8 cellular contexts compared by ENCODE assay signal in the genomic region with DNA sequence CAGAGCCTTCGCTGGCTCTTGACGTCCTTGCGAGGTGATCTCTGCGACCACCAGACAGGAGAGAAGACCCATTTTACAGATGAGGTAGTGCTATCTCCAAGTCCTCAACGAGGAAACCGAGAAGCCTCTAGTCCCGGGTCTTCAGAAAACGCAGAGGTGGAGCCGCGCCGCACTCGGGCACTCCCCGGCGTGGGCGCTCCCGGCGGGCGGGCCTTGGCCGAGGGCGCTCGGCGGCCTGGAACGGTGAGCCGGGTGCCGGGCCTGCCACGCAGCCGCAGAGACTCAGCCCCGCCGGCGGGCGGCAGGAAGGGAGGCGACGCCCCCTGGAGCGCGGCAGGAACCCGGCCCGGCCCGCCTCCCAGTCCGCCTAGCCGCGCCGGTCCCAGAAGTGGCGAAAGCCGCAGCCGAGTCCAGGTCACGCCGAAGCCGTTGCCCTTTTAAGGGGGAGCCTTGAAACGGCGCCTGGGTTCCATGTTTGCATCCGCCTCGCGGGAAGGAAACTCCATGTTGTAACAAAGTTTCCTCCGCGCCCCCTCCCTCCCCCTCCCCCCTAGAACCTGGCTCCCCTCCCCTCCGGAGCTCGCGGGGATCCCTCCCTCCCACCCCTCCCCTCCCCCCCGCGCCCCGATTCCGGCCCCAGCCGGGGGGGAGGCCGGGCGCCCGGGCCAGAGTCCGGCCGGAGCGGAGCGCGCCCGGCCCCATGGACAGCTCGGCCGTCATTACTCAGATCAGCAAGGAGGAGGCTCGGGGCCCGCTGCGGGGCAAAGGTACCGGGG. TPM values are rescaled to one million over a fixed set of nuclear protein-coding genes. Genes with fewer than 3 reads are reported as not detected.
DNase-seq lines count a peak whose midpoint lies in the region; ATAC-seq, FAIRE-seq and TF ChIP-seq lines count a peak whose summit lies in the region.

A gene with protein sequence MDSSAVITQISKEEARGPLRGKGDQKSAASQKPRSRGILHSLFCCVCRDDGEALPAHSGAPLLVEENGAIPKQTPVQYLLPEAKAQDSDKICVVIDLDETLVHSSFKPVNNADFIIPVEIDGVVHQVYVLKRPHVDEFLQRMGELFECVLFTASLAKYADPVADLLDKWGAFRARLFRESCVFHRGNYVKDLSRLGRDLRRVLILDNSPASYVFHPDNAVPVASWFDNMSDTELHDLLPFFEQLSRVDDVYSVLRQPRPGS (plus strand): TSS at position 478 of the 776 bp plus-strand sequence. CDS start 223 bp downstream, at position 701.

- peak; percentile 88 to 94 (median 91) for DNase-seq in CD8-positive, alpha-beta memory T cell
- DNase-seq in GM20000 (ENCODE audit: low spot score) (peak; percentile 94), HT1080 (ENCODE audit: low read depth) (peak; percentile 94), NOMO-1 treated with dmso at 0.1 percent for 144 hours (lab: John Stamatoyannopoulos, UW; ENCODE audit: unreplicated experiment) (peak; percentile 89), H1 (ENCODE audit: low read depth in 1 of 2, low spot score in 2 of 2) (peak; percentile 76 to 97), mesendoderm (peak; percentile 98)
- DNase-seq in activated CD8-positive, alpha-beta memory T cell treated with anti-CD3 and anti-CD28 coated beads, Interleukin-2, amount 10 ng/mL, durations not matched to agents 7 days and 5 days, result peak; percentile 97
- peak; percentile 86 for DNase-seq in stimulated activated CD8-positive, alpha-beta memory T cell treated with anti-CD3 and anti-CD28 coated beads, Interleukin-15, amount 100 ng/mL, for 1 hour (ENCODE audit: low read depth)

- H3K9ac ChIP-seq in H1 (replicated peaks in 1 of 4; ENCODE audit: extremely low read depth in 1 of 4, low read depth in 3 of 4, low read length in 3 of 4), result peak within 1 kb of the TSS in 1 of 4 experiments; percentile 41; a peak in 1 of 7 replicates
- H3K9ac ChIP-seq in mesendoderm (ENCODE audit: low read length), result peak within 1 kb of the TSS; percentile 83

- no peak within 1 kb of the TSS for H3K14ac ChIP-seq in H1 (ENCODE audit: insufficient read length)

- H2AK5ac ChIP-seq in H1 (ENCODE audit: low read depth, low read length) (no peak within 1 kb of the TSS), mesendoderm (ENCODE audit: low read length) (no peak within 1 kb of the TSS)

- no peaks in the 10 kb centered on the region for H3K9me3 Mint-ChIP-seq in CD8-positive, alpha-beta memory T cell
- no peaks in the 10 kb centered on the region for H3K9me3 Mint-ChIP-seq in activated CD8-positive, alpha-beta memory T cell treated with anti-CD3 and anti-CD28 coated beads, Interleukin-2, amount 10 ng/mL, durations not matched to agents 7 days and 5 days (ENCODE audit: low read depth)

- peak in 1 of 2 experiments; percentile 74; a peak in 1 of 3 replicates for TF ChIP-seq EP300 in H1 (IDR thresholded peaks at IDR 0.05; ENCODE audit: borderline replicate concordance in 1 of 2, low read depth in 2 of 2, low read length in 2 of 2)

- no peak for FAIRE-seq in H1 (lab: Jason Lieb, UNC)

- no peaks in the 10 kb centered on the region for H3K79me1 ChIP-seq in H1 (ENCODE audit: low read depth, low read length)
- H3K79me1 ChIP-seq in mesendoderm (ENCODE audit: low read length), result peaks cover 5% of the 10 kb centered on the region

- WGBS in H1 (ENCODE audit: extremely low coverage in 1 of 2, insufficient coverage in 1 of 2, insufficient read length in 1 of 2, insufficient replicate concordance in 2 of 2, low coverage in 1 of 2, low lambda C conversion rate in 2 of 2, missing lambda C conversion rate in 1 of 2), 2 experiments, result 1% methylated on average over 47 of the region's 78 CpGs; no CpG with 5 or more reads in 1 of the 2 experiments
- WGBS in mesendoderm (ENCODE audit: extremely low coverage, insufficient coverage, low lambda C conversion rate), result no CpG with 5 or more reads among the region's 78 CpGs

- H3K79me2 ChIP-seq in H1 (ENCODE audit: control insufficient read depth in 1 of 2, insufficient read depth in 2 of 2, low read length in 2 of 2), result no peaks in the 10 kb centered on the region
- peaks cover 5% of the 10 kb centered on the region for H3K79me2 ChIP-seq in mesendoderm (ENCODE audit: control insufficient read depth, insufficient read depth, low read length)

- no peak for TF ChIP-seq RAD21 in H1 (IDR thresholded peaks at IDR 0.05 in 1 of 2, conservative IDR thresholded peaks at IDR 0.05 in 1 of 2; ENCODE audit: low read depth in 2 of 2, low read length in 2 of 2)

- TF ChIP-seq CTCF in GM20000 (IDR thresholded peaks at IDR 0.05; ENCODE audit: extremely low read depth, missing control alignments), result no peak
- TF ChIP-seq CTCF in H1 (IDR thresholded peaks at IDR 0.05; ENCODE audit: control extremely low read depth in 1 of 3, insufficient read depth in 1 of 3, low read depth in 1 of 3, low read length in 3 of 3), result no peak

- no peak for TF ChIP-seq POLR2A in H1 (IDR thresholded peaks at IDR 0.05; ENCODE audit: control extremely low read depth in 1 of 2, low read depth in 2 of 2, low read length in 2 of 2)

- POLR2A ChIA-PET in CD8-positive, alpha-beta memory T cell (lab: Charles Lee), result interaction anchor here (1.1 kb wide), 1 partner anchor 98 kb away, joined by 3 read pairs; no protein-coding TSS in a partner anchor
- POLR2A ChIA-PET in H1 (lab: Charles Lee; ENCODE audit: partially characterized antibody), result interaction anchor here (1.1 kb wide), 1 partner anchor 78 kb away, joined by 3 read pairs; no protein-coding TSS in a partner anchor

- CTCF ChIA-PET in CD8-positive, alpha-beta memory T cell (lab: Charles Lee), result interaction anchor here (0.8 to 2.9 kb wide), 2 partner anchors 108 to 113 kb away, joined by 3 to 16 read pairs; a partner anchor contains a TSS
- CTCF ChIA-PET in activated CD8-positive, alpha-beta memory T cell treated with anti-CD3 and anti-CD28 coated beads, Interleukin-2, amount 10 ng/mL, durations not matched to agents 7 days and 5 days (lab: Charles Lee), result interaction anchor here (0.9 to 1.5 kb wide), 5 partner anchors 98 to 171 kb away, joined by 3 to 6 read pairs (median 3); no protein-coding TSS in a partner anchor
- CTCF ChIA-PET in H1 (lab: Charles Lee; ENCODE audit: partially characterized antibody), result interaction anchor here (0.6 to 2.7 kb wide), 6 partner anchors 55 to 128 kb away, joined by 3 to 8 read pairs (median 3); no protein-coding TSS in a partner anchor

- H3K4me3 ChIP-seq in CD8-positive, alpha-beta memory T cell (ENCODE audit: low read length), result peak within 1 kb of the TSS; percentile 63
- H3K4me3 ChIP-seq in H1 (ENCODE audit: extremely low read depth in 1 of 4, insufficient read depth in 2 of 4, low read depth in 3 of 4, low read length in 4 of 4) (peak within 1 kb of the TSS; percentile 50 to 82 (median 56)), mesendoderm (ENCODE audit: low read length) (peak within 1 kb of the TSS; percentile 67)

- H3K27ac Mint-ChIP-seq in CD8-positive, alpha-beta memory T cell, result peak within 1 kb of the TSS; percentile 89 to 100 (median 95)
- peak within 1 kb of the TSS; percentile 91 for H3K27ac Mint-ChIP-seq in activated CD8-positive, alpha-beta memory T cell treated with anti-CD3 and anti-CD28 coated beads, Interleukin-2, amount 10 ng/mL, durations not matched to agents 7 days and 5 days

- peak within 1 kb of the TSS; percentile 49 for H4K91ac ChIP-seq in H1 (replicated peaks; ENCODE audit: insufficient read length, low read length)

- peaks cover 42% of the 10 kb centered on the region for H3K4me1 ChIP-seq in CD8-positive, alpha-beta memory T cell (ENCODE audit: insufficient read depth, low read length)
- peaks cover 0 to 35% (median 24%) of the 10 kb centered on the region in 4 experiments; a peak in 6 of 7 replicates for H3K4me1 ChIP-seq in H1 (replicated peaks in 1 of 4; ENCODE audit: control insufficient read depth in 3 of 4, insufficient read depth in 4 of 4, low read length in 3 of 4)
- H3K4me1 ChIP-seq in mesendoderm (ENCODE audit: control insufficient read depth, low read depth, low read length), result peaks cover 9% of the 10 kb centered on the region

- H2BK20ac ChIP-seq in H1 (ENCODE audit: low read length), result no peak within 1 kb of the TSS

- no peak within 1 kb of the TSS for H2AFZ ChIP-seq in H1 (ENCODE audit: low read length)

- no peaks in the 10 kb centered on the region for H3K27me3 ChIP-seq in CD8-positive, alpha-beta memory T cell (ENCODE audit: insufficient read depth, low read length, poor library complexity, severe bottlenecking)
- H3K27me3 ChIP-seq in H1 (replicated peaks in 1 of 4; ENCODE audit: control insufficient read depth in 3 of 4, extremely low read depth in 1 of 4, insufficient read depth in 3 of 4, low read length in 3 of 4) (peaks cover 22 to 34% (median 31%) of the 10 kb centered on the region in 4 experiments), mesendoderm (ENCODE audit: insufficient read depth, low read length, poor library complexity) (no peaks in the 10 kb centered on the region)

- H3K23ac ChIP-seq in H1 (ENCODE audit: insufficient read length) (no peak within 1 kb of the TSS), mesendoderm (ENCODE audit: low read length) (no peak within 1 kb of the TSS)

- H2BK12ac ChIP-seq in H1 (ENCODE audit: low read depth, low read length), result peak within 1 kb of the TSS; percentile 75; the same call in 1 of the 2 replicates

- peak within 1 kb of the TSS; percentile 60 for H2BK120ac ChIP-seq in H1 (replicated peaks; ENCODE audit: low read depth, low read length)
- peak within 1 kb of the TSS; percentile 78 for H2BK120ac ChIP-seq in mesendoderm (ENCODE audit: low read depth, low read length)

- peak within 1 kb of the TSS; percentile 73 for H3K56ac ChIP-seq in H1 (replicated peaks; ENCODE audit: insufficient read length, low read depth, low read length)
- H3K56ac ChIP-seq in mesendoderm (ENCODE audit: low read length), result peak within 1 kb of the TSS; percentile 95

- H2BK15ac ChIP-seq in H1 (ENCODE audit: low read length), result peak within 1 kb of the TSS; percentile 72; the same call in 1 of the 2 replicates
- peak within 1 kb of the TSS; percentile 41 for H2BK15ac ChIP-seq in mesendoderm (replicated peaks; ENCODE audit: low read depth)

- no peaks in the 10 kb centered on the region for H3K9me3 ChIP-seq in CD8-positive, alpha-beta memory T cell (ENCODE audit: low read length)
- no peaks in the 10 kb centered on the region for H3K9me3 ChIP-seq in H1 (ENCODE audit: insufficient read depth in 2 of 2, low read depth in 1 of 2, low read length in 1 of 2)

- H3K27me3 Mint-ChIP-seq in CD8-positive, alpha-beta memory T cell, result peaks cover 0 to 7% of the 10 kb centered on the region in 2 donors
- H3K27me3 Mint-ChIP-seq in activated CD8-positive, alpha-beta memory T cell treated with anti-CD3 and anti-CD28 coated beads, Interleukin-2, amount 10 ng/mL, durations not matched to agents 7 days and 5 days, result no peaks in the 10 kb centered on the region

- H4K8ac ChIP-seq in H1 (ENCODE audit: extremely low read depth, insufficient read depth, low read length) (peak within 1 kb of the TSS; percentile 58; the same call in 1 of the 2 replicates), mesendoderm (ENCODE audit: low read depth, low read length) (peak within 1 kb of the TSS; percentile 70)

- peak within 1 kb of the TSS; percentile 84 to 85 for H3K4me2 ChIP-seq in H1 (ENCODE audit: insufficient read depth in 1 of 2, low read depth in 2 of 2, low read length in 2 of 2)
- peak within 1 kb of the TSS; percentile 92 for H3K4me2 ChIP-seq in mesendoderm (ENCODE audit: low read length)

- peak within 1 kb of the TSS; percentile 92 to 99 (median 93) for H3K4me3 Mint-ChIP-seq in CD8-positive, alpha-beta memory T cell
- H3K4me3 Mint-ChIP-seq in activated CD8-positive, alpha-beta memory T cell treated with anti-CD3 and anti-CD28 coated beads, Interleukin-2, amount 10 ng/mL, durations not matched to agents 7 days and 5 days, result peak within 1 kb of the TSS; percentile 87

- H3K18ac ChIP-seq in H1 (ENCODE audit: extremely low read depth, low read length) (peak within 1 kb of the TSS; percentile 93), mesendoderm (ENCODE audit: low read length) (peak within 1 kb of the TSS; percentile 98)

- peak; percentile 34 for ATAC-seq in activated CD8-positive, alpha-beta memory T cell treated with anti-CD3 and anti-CD28 coated beads, Interleukin-2, amount 10 ng/mL, durations not matched to agents 7 days and 5 days

- peaks cover 52 to 73% (median 53%) of the 10 kb centered on the region in 3 donors for H3K4me1 Mint-ChIP-seq in CD8-positive, alpha-beta memory T cell
- peaks cover 54% of the 10 kb centered on the region for H3K4me1 Mint-ChIP-seq in activated CD8-positive, alpha-beta memory T cell treated with anti-CD3 and anti-CD28 coated beads, Interleukin-2, amount 10 ng/mL, durations not matched to agents 7 days and 5 days

- peaks cover 0 to 2% of the 10 kb centered on the region in 2 experiments for H4K20me1 ChIP-seq in H1 (replicated peaks in 1 of 2; ENCODE audit: control insufficient read depth in 1 of 2, insufficient read depth in 2 of 2, low read length in 2 of 2)

- peak within 1 kb of the TSS; percentile 92 for H3K27ac ChIP-seq in CD8-positive, alpha-beta memory T cell (ENCODE audit: low read depth, low read length)
- H3K27ac ChIP-seq in H1 (ENCODE audit: low read depth, low read length), result no peak within 1 kb of the TSS
- H3K27ac ChIP-seq in mesendoderm (ENCODE audit: low read depth, low read length), result peak within 1 kb of the TSS; percentile 68

- H3K23me2 ChIP-seq in H1 (ENCODE audit: low read depth, low read length), result peaks cover 26% of the 10 kb centered on the region; the same call in 1 of the 2 replicates

- no peak within 1 kb of the TSS for H3K4ac ChIP-seq in H1 (replicated peaks; ENCODE audit: insufficient read length, low read depth, low read length)
- peak within 1 kb of the TSS; percentile 97 for H3K4ac ChIP-seq in mesendoderm (ENCODE audit: low read depth, low read length)

- H3K36me3 ChIP-seq in CD8-positive, alpha-beta memory T cell (ENCODE audit: insufficient read depth, low read length), result peaks cover 10% of the 10 kb centered on the region
- H3K36me3 ChIP-seq in H1 (ENCODE audit: control insufficient read depth in 2 of 4, insufficient read depth in 4 of 4, low read length in 3 of 4) (peaks cover 0 to 10% (median 4%) of the 10 kb centered on the region in 4 experiments; a peak in 2 of 8 replicates), mesendoderm (ENCODE audit: control insufficient read depth, insufficient read depth, low read length) (peaks cover 2% of the 10 kb centered on the region)

- H2BK5ac ChIP-seq in H1 (ENCODE audit: low read depth, low read length), result no peak within 1 kb of the TSS
- peak within 1 kb of the TSS; percentile 45 for H2BK5ac ChIP-seq in mesendoderm (ENCODE audit: low read length)

- peaks cover 0 to 44% (median under 1%) of the 10 kb centered on the region in 3 donors for H3K36me3 Mint-ChIP-seq in CD8-positive, alpha-beta memory T cell
- peaks cover 18% of the 10 kb centered on the region for H3K36me3 Mint-ChIP-seq in activated CD8-positive, alpha-beta memory T cell treated with anti-CD3 and anti-CD28 coated beads, Interleukin-2, amount 10 ng/mL, durations not matched to agents 7 days and 5 days

- peak within 1 kb of the TSS; percentile 22 for H4K5ac ChIP-seq in H1 (ENCODE audit: insufficient read length, low read depth, low read length)
- H4K5ac ChIP-seq in mesendoderm (ENCODE audit: low read length), result no peak within 1 kb of the TSS

RNA-seq across cellular contexts. Expression of the gene that starts here (rescaled TPM):
- total RNA-seq in CD8-positive, alpha-beta memory T cell, result 100 to 1,000 TPM; 104 to 113 TPM
- 32.2 TPM for polyA plus RNA-seq in CD8-positive, alpha-beta memory T cell
- total RNA-seq in HT1080 (2014; rRNA removed; shearing (Covaris generic)), result 47.3 and 61.2 TPM in 2 replicates
- polyA plus RNA-seq in HT1080 (2015; cell fraction: cytosol; rRNA removed), result 57.3 and 63.9 TPM in 2 replicates
- polyA plus RNA-seq in HT1080 (2015; cell fraction: nucleus; rRNA removed), result 32.3 and 37.1 TPM in 2 replicates
- 100 to 1,000 TPM; 149 to 152 TPM for total RNA-seq in activated CD8-positive, alpha-beta memory T cell treated with anti-CD3 and anti-CD28 coated beads, Interleukin-2, amount 10 ng/mL, durations not matched to agents 7 days and 5 days
- total RNA-seq in H1 (2021; fragmentation: NEBNext Ultra II Directional; extraction: Animal tissue kit (Norgen Biotek cat#: 25700)), result 20.3 and 20.9 TPM in 2 replicates
- 35.2 and 51.8 TPM in 2 replicates for polyA plus RNA-seq in H1 (2011; rRNA removed)
- 37.5 TPM for polyA plus RNA-seq in H1 (2011; cell fraction: cytosol; rRNA removed)
- polyA plus RNA-seq in H1 (2011; cell fraction: nucleus; rRNA removed), result 41.5 TPM
- 26.6 to 32.0 TPM (median 28.6 TPM) in 4 replicates for polyA plus RNA-seq in H1 (2012, experiment 1 of 2)
- 32.8 TPM for polyA plus RNA-seq in H1 (2012, experiment 2 of 2)
- 10.2 TPM for polyA plus RNA-seq in H1 (2013, experiment 1 of 2)
- 10.7 TPM for polyA plus RNA-seq in H1 (2013, experiment 2 of 2)
- 29.1 and 46.5 TPM in 2 replicates for polyA minus RNA-seq in H1 (2011; rRNA and poly(A)+ RNA removed)
- polyA minus RNA-seq in H1 (2011; cell fraction: cytosol; rRNA and poly(A)+ RNA removed), result 23.2 TPM
- polyA minus RNA-seq in H1 (2011; cell fraction: nucleus; rRNA and poly(A)+ RNA removed), result 25.6 TPM
- 13.1 TPM for polyA plus RNA-seq in mesendoderm (2013, experiment 1 of 2)
- polyA plus RNA-seq in mesendoderm (2013, experiment 2 of 2), result 12.7 TPM
